21 cellular contexts compared by ENCODE assay signal in genomic region chr2:41112228-41112627, GRCh38.
DNase-seq lines count a peak whose midpoint lies in the region; ATAC-seq, FAIRE-seq and TF ChIP-seq lines count a peak whose summit lies in the region.
"Had no signal": no experiment of that assay in that cellular context is flagged by ENCODE, and none has a peak within 500 bp of the region (broad histone marks: within the 10 kb centered on the region; RNA-seq: fewer than 3 reads in every experiment).

No MANE protein-coding gene starts in this region.

- no peak for TF ChIP-seq CTCF in astrocyte (IDR thresholded peaks at IDR 0.05; ENCODE audit: insufficient read depth, low read depth, low read length)
- TF ChIP-seq CTCF in foreskin fibroblast (IDR thresholded peaks at IDR 0.05; ENCODE audit: low read depth, low read length): no peak

- no peaks in the 10 kb centered on the region for H3K9me3 ChIP-seq in astrocyte (ENCODE audit: insufficient read depth, low read depth, low read length)

- no peak for FAIRE-seq in astrocyte (lab: Jason Lieb, UNC)
- FAIRE-seq: HTR-8/SVneo had no signal

- peak overlapping the region; percentile 58 for H3K27ac Mint-ChIP-seq in astrocyte (ENCODE audit: unreplicated experiment)
- H3K27ac Mint-ChIP-seq: CD4-positive, CD25-positive, alpha-beta regulatory T cell had no signal

- H3K4me3 Mint-ChIP-seq in astrocyte (ENCODE audit: unreplicated experiment): no peak overlapping the region
- H3K4me3 Mint-ChIP-seq: CD4-positive, CD25-positive, alpha-beta regulatory T cell had no signal

- H2AFZ ChIP-seq in astrocyte (ENCODE audit: low read depth, low read length): no peak overlapping the region

- H3K4me2 ChIP-seq in astrocyte (ENCODE audit: low read length): no peak overlapping the region
- H3K4me2 ChIP-seq: KMS-11 had no signal

- no peaks in the 10 kb centered on the region for H3K36me3 ChIP-seq in astrocyte (ENCODE audit: insufficient read depth, low read length)

- no peaks in the 10 kb centered on the region for H3K4me1 ChIP-seq in astrocyte (ENCODE audit: insufficient read depth, low read length)

- H3K9me3 Mint-ChIP-seq in astrocyte (ENCODE audit: unreplicated experiment): no peaks in the 10 kb centered on the region

- peak; percentile 81 for ATAC-seq in GM18868 (IDR thresholded peaks at IDR 0.05; ENCODE audit: unreplicated experiment)
- ATAC-seq in HG03354 (IDR thresholded peaks at IDR 0.05; ENCODE audit: poor library complexity, severe bottlenecking, unreplicated experiment): peak; percentile 57
- ATAC-seq in sciatic nerve: peak; percentile 34
- no peak for ATAC-seq in GM19328 (IDR thresholded peaks at IDR 0.05; ENCODE audit: unreplicated experiment)
- ATAC-seq: PC-3, SK-N-SH treated with all-trans-retinoic acid at 6 μM for 48 hours had no signal

- H3K27ac ChIP-seq in astrocyte (ENCODE audit: low read depth, low read length): no peak overlapping the region
- H3K27ac ChIP-seq: KMS-11 had no signal

- no peaks in the 10 kb centered on the region for H3K27me3 Mint-ChIP-seq in astrocyte (ENCODE audit: low read depth, unreplicated experiment)
- H3K27me3 Mint-ChIP-seq: CD4-positive, CD25-positive, alpha-beta regulatory T cell had no signal

- H3K9ac ChIP-seq in astrocyte (ENCODE audit: low read length): no peak overlapping the region
- H3K9ac ChIP-seq: KMS-11 had no signal

- DNase-seq in astrocyte (ENCODE audit: low read depth) (no peak), sciatic nerve (ENCODE audit: low spot score) (no peak), foreskin fibroblast (no peak), kidney glomerular epithelial cell (lab: John Stamatoyannopoulos, UW) (no peak)
- DNase-seq: DMS79, GOT3, HCEC 1CT, MV-4-11, NCI-H1694 treated with DMSO at 0.1 percent for 48 hours, NCI-H2081 treated with DMSO at 0.1 percent for 48 hours, NCI-H2171 treated with DMSO at 0.1 percent for 48 hours, NCI-H446 treated with DMSO at 0.1 percent for 48 hours, NCI-H526 treated with DMSO at 0.1 percent for 48 hours, PC-3 had no signal

- no peaks in the 10 kb centered on the region for H3K36me3 Mint-ChIP-seq in astrocyte (ENCODE audit: low read depth, unreplicated experiment)
- H3K36me3 Mint-ChIP-seq: CD4-positive, CD25-positive, alpha-beta regulatory T cell had no signal

- no peaks in the 10 kb centered on the region for H3K79me2 ChIP-seq in astrocyte (ENCODE audit: insufficient read depth, low read length)

- intact Hi-C loops in sciatic nerve (cut with DNase I): loop anchor here (5.0 kb wide), 1 partner anchor 575 kb away; no protein-coding TSS in a partner anchor

- H3K27me3 ChIP-seq in astrocyte (ENCODE audit: insufficient read depth, low read length): no peaks in the 10 kb centered on the region

- H3K4me1 Mint-ChIP-seq in astrocyte (ENCODE audit: low read depth, unreplicated experiment): peaks cover 9% of the 10 kb centered on the region

- H3K4me3 ChIP-seq in astrocyte (ENCODE audit: insufficient read depth, low read depth, low read length) (no peak overlapping the region), foreskin fibroblast (ENCODE audit: low read depth in 1 of 2, low read length in 2 of 2) (no peak overlapping the region)

- no peaks in the 10 kb centered on the region for H4K20me1 ChIP-seq in astrocyte (ENCODE audit: insufficient read depth, low read length)
